Comparison of ENCODE assay signal across 1 cellular context in the genomic region with DNA sequence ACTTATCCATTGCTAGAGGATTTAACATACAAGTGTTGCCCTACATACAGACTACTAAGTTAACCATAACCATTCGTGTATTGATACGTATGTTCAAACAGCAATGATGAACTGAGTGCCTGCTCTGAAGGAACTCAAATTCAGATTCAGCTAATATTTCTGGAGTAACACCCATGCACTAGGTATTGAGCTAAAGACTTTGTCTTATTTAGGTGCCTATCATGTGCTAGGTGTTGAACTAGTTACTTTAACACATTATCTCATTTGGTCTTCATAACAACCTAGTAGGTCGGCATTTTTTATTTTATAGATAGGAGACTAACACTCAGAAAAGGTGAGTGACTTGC.
TF ChIP-seq lines count a peak whose summit lies in the region.

No MANE protein-coding gene starts in this region.

TF ChIP-seq in K562, 482 proteins besides CTCF, POLR2A, EP300 and RAD21:
- TF ChIP-seq, protein P1, sequence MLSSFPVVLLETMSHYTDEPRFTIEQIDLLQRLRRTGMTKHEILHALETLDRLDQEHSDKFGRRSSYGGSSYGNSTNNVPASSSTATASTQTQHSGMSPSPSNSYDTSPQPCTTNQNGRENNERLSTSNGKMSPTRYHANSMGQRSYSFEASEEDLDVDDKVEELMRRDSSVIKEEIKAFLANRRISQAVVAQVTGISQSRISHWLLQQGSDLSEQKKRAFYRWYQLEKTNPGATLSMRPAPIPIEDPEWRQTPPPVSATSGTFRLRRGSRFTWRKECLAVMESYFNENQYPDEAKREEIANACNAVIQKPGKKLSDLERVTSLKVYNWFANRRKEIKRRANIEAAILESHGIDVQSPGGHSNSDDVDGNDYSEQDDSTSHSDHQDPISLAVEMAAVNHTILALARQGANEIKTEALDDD (IDR thresholded peaks at IDR 0.05), result peak; percentile 72
- TF ChIP-seq CBX8 (IDR thresholded peaks at IDR 0.05; ENCODE audit: borderline replicate concordance, extremely low read depth, low read depth, low read length, poor library complexity, severe bottlenecking) (no peak), E4F1 (CRISPR knock-in tag; IDR thresholded peaks at IDR 0.05; ENCODE audit: borderline replicate concordance) (no peak), ZNF780A (CRISPR knock-in tag; IDR thresholded peaks at IDR 0.05) (0 out of 2 replicates have a peak, but pooled peaks have one; percentile 13), FOXA1 (IDR thresholded peaks at IDR 0.05; ENCODE audit: borderline replicate concordance) (no peak)
